ENCODE assay signal across 17 cellular contexts in the genomic region with DNA sequence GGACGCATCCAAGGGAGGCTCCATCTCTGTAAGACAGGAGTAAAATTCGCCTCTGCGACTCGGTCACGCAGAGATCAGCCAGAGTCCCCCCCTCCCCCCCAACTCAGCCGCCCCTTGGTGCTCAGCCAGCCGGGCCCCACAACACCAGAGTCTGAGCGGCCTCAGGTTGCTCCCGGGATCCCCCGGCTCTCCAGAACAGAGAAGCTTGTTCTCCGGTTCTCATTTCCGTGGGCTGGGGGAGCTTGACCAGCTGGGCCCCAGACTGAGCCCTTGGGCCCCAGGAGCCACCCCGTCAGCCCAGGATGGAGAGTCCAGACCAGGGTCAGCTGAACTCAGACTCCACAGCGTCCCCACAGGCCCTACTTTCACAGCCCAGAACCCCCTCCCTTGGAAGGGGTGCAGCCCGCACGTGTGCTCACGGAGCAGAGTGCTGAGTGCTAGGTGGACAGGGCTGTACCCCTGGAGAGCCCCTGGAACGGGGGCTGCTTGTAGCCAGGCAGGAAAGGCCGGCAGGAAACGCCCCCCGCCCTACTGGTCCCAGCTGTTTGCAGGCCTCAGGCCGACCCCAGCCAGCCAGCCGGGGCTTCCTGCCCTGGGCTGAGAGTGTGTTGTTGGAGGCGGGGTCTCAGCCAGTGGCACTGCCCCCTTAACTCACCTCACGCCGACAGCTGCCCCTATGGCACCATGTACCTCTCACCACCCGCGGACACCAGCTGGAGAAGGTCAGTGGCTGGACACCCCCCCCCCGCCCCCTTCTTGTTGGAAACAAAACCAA. TPM values are rescaled to one million over a fixed set of nuclear protein-coding genes. Genes with fewer than 3 reads are reported as not detected.
"Had no signal": no experiment of that assay in that cellular context is flagged by ENCODE, and none has a peak within 500 bp of the region (broad histone marks: within the 10 kb centered on the region; RNA-seq: fewer than 3 reads in every experiment).

No MANE protein-coding gene starts in this region.

- H3K27ac Mint-ChIP-seq: activated B cell treated with CpG ODN at 0.5 μM for 24 hours; activated CD4-positive, alpha-beta T cell treated with anti-CD3 and anti-CD28 coated beads, Interleukin-2, amount 10 ng/mL, durations not matched to agents 24 days and 14 days; activated naive CD8-positive, alpha-beta T cell; activated T-cell treated with anti-CD3 and anti-CD28 coated beads, Interleukin-2, amount 50 U/mL, for 72 hours; natural killer cell; stimulated activated naive CD8-positive, alpha-beta T cell treated with anti-CD3 and anti-CD28 coated beads, Interleukin-15, amount 100 ng/mL, for 72 hours had no signal

- H3K4me3 Mint-ChIP-seq: activated B cell treated with CpG ODN at 0.5 μM for 24 hours; activated CD4-positive, alpha-beta T cell treated with anti-CD3 and anti-CD28 coated beads, Interleukin-2, amount 10 ng/mL, durations not matched to agents 24 days and 14 days; activated naive CD8-positive, alpha-beta T cell; activated T-cell treated with anti-CD3 and anti-CD28 coated beads, Interleukin-2, amount 50 U/mL, for 72 hours; natural killer cell; stimulated activated naive CD8-positive, alpha-beta T cell treated with anti-CD3 and anti-CD28 coated beads, Interleukin-15, amount 100 ng/mL, for 72 hours had no signal

- H3K27me3 Mint-ChIP-seq: activated B cell treated with CpG ODN at 0.5 μM for 24 hours; activated CD4-positive, alpha-beta T cell treated with anti-CD3 and anti-CD28 coated beads, Interleukin-2, amount 10 ng/mL, durations not matched to agents 24 days and 14 days; activated naive CD8-positive, alpha-beta T cell; stimulated activated naive CD8-positive, alpha-beta T cell treated with anti-CD3 and anti-CD28 coated beads, Interleukin-15, amount 100 ng/mL, for 72 hours had no signal

- H3K36me3 Mint-ChIP-seq: natural killer cell had no signal

- H3K4me3 ChIP-seq: coronary artery had no signal

- H3K9me3 Mint-ChIP-seq: activated B cell treated with CpG ODN at 0.5 μM for 24 hours; activated CD4-positive, alpha-beta T cell treated with anti-CD3 and anti-CD28 coated beads, Interleukin-2, amount 10 ng/mL, durations not matched to agents 24 days and 14 days; activated T-cell treated with anti-CD3 and anti-CD28 coated beads, Interleukin-2, amount 50 U/mL, for 72 hours; natural killer cell; stimulated activated naive CD8-positive, alpha-beta T cell treated with anti-CD3 and anti-CD28 coated beads, Interleukin-15, amount 100 ng/mL, for 72 hours had no signal

- H3K4me1 ChIP-seq: foreskin keratinocyte had no signal

- H3K4me1 Mint-ChIP-seq: activated B cell treated with CpG ODN at 0.5 μM for 24 hours; activated CD4-positive, alpha-beta T cell treated with anti-CD3 and anti-CD28 coated beads, Interleukin-2, amount 10 ng/mL, durations not matched to agents 24 days and 14 days; natural killer cell; stimulated activated naive CD8-positive, alpha-beta T cell treated with anti-CD3 and anti-CD28 coated beads, Interleukin-15, amount 100 ng/mL, for 72 hours had no signal

- ATAC-seq: activated T-cell treated with anti-CD3 and anti-CD28 coated beads, Interleukin-2, amount 50 U/mL, for 72 hours; foreskin keratinocyte; left colon; natural killer cell; sciatic nerve; stimulated activated naive CD8-positive, alpha-beta T cell treated with anti-CD3 and anti-CD28 coated beads, Interleukin-15, amount 100 ng/mL, for 72 hours had no signal

- H3K27ac ChIP-seq: coronary artery, foreskin keratinocyte had no signal

- DNase-seq: activated B cell treated with CpG ODN at 0.5 μM for 24 hours; activated CD4-positive, alpha-beta T cell treated with anti-CD3 and anti-CD28 coated beads, Interleukin-2, amount 10 ng/mL, durations not matched to agents 24 days and 14 days; activated CD8-positive, alpha-beta memory T cell treated with anti-CD3 and anti-CD28 coated beads, Interleukin-2, amount 50 U/mL, for 48 hours; activated gamma-delta T cell; activated T-cell treated with anti-CD3 and anti-CD28 coated beads, Interleukin-2, amount 50 U/mL, for 72 hours; amniotic stem cell; central memory CD4-positive, alpha-beta T cell; foreskin keratinocyte; left colon; natural killer cell; stimulated activated naive CD8-positive, alpha-beta T cell treated with anti-CD3 and anti-CD28 coated beads, Interleukin-15, amount 100 ng/mL, for 72 hours; T-helper 2 cell had no signal

RNA-seq across cellular contexts. Expression of gene COMP, which starts 44.5 kb away (rescaled TPM):
- total RNA-seq: activated CD4-positive, alpha-beta T cell treated with anti-CD3 and anti-CD28 coated beads, Interleukin-2, amount 10 ng/mL, durations not matched to agents 24 days and 14 days; activated T-cell treated with anti-CD3 and anti-CD28 coated beads, Interleukin-2, amount 50 U/mL, for 72 hours; foreskin keratinocyte; left colon; lung microvascular endothelial cell; natural killer cell; pulmonary artery endothelial cell had no signal
- polyA plus RNA-seq: foreskin keratinocyte had no signal
